Comparison of ENCODE assay signal across 11 cellular contexts in the genomic region with DNA sequence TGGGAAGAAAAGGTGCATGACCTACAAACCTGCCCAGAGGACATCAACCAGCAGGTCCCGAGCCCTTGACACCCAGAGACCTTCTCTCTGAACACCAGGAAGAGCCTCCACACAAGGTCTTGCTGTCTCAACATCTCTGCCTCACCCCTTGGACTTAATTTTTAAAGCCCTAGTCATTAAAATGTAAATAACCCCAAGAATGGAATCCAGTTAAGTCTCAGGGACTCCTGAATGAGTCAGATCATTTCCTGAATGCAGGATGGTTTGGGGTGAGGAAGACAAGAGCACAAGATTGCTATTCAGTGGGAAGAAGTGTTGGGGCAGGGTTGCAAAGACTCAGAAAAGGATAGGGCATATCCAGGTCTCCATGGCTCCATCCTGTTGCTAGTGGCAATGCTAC. TPM values are rescaled to one million over a fixed set of nuclear protein-coding genes. Genes with fewer than 3 reads are reported as not detected.
DNase-seq lines count a peak whose midpoint lies in the region; ATAC-seq lines count a peak whose summit lies in the region.
"Had no signal": no experiment of that assay in that cellular context is flagged by ENCODE, and none has a peak within 500 bp of the region (broad histone marks: within the 10 kb centered on the region; RNA-seq: fewer than 3 reads in every experiment).

No MANE protein-coding gene starts in this region.

- ATAC-seq in GM18502 (IDR thresholded peaks at IDR 0.05; ENCODE audit: poor library complexity, unreplicated experiment), result no peak

- peak; percentile 13 for DNase-seq in NCI-H82 (lab: John Stamatoyannopoulos, UW)
- no peak for DNase-seq in NCI-H82 treated with DMSO at 0.1 percent for 48 hours (lab: John Stamatoyannopoulos, UW; ENCODE audit: unreplicated experiment)
- peak; percentile 10 for DNase-seq in M059J (ENCODE audit: low read depth)
- DNase-seq in kidney tubule cell (ENCODE audit: low spot score), result peak; percentile 5
- DNase-seq in OCI-M2 (lab: John Stamatoyannopoulos, UW; ENCODE audit: unreplicated experiment), result no peak
- no peak for DNase-seq in MV-4-11 (lab: John Stamatoyannopoulos, UW)
- DNase-seq: Caco-2; CD8-positive, alpha-beta memory T cell; GDM1; H9 had no signal

RNA-seq across cellular contexts. Expression of gene GRIK3, which starts 17.8 kb away (rescaled TPM):
- total RNA-seq in M059J (2014; rRNA removed; shearing (Covaris generic)), result not detected in 2 replicates
- total RNA-seq: Caco-2; CD8-positive, alpha-beta memory T cell had no signal

Comparison
In these comparisons a context has a peak if more than half of its experiments do, and no peak if none do; other contexts are left out.
1. DNase-seq: peak in NCI-H82 (single experiment), M059J (single experiment) and kidney tubule cell (single experiment); none in NCI-H82 treated with DMSO at 0.1 percent for 48 hours (single experiment), OCI-M2 (single experiment) and MV-4-11 (single experiment).